ENCODE assay signal across 15 cellular contexts in genomic region chr10:8040651-8041050, GRCh38. TPM values are rescaled to one million over a fixed set of nuclear protein-coding genes. Genes with fewer than 3 reads are reported as not detected.
A peak's percentile ranks its signal among the peaks of the same experiment; 100 is the strongest.
DNase-seq lines count a peak whose midpoint lies in the region; ATAC-seq and TF ChIP-seq lines count a peak whose summit lies in the region.
"Had no signal": no experiment of that assay in that cellular context is flagged by ENCODE, and none has a peak within 500 bp of the region (broad histone marks: within the 10 kb centered on the region; RNA-seq: fewer than 3 reads in every experiment).

No MANE protein-coding gene starts in this region.

- DNase-seq in activated CD4-positive, alpha-beta memory T cell treated with anti-CD3 and anti-CD28 coated beads for 36 hours, result no peak
- DNase-seq in activated CD4-positive, alpha-beta memory T cell treated with anti-CD3 and anti-CD28 coated beads, Interleukin-2, amount 10 ng/mL, durations not matched to agents 7 days and 5 days, result no peak
- no peak for DNase-seq in CD4-positive, CD25-positive, alpha-beta regulatory T cell
- DNase-seq in left kidney (ENCODE audit: low read depth, low spot score) (peak; percentile 1), ascending aorta (ENCODE audit: low spot score in 2 of 2) (no peak), islet precursor cell (no peak)
- DNase-seq: ACHN; BE2C; C1 segment of cervical spinal cord; Caco-2; CD4-positive, alpha-beta T cell; GOT3; H7 had no signal

- no peak for TF ChIP-seq CTCF in HEK293 (tag by site-specific recombination; IDR thresholded peaks at IDR 0.05)
- TF ChIP-seq CTCF in ascending aorta (IDR thresholded peaks at IDR 0.05), result no peak

- POLR2A ChIA-PET in activated CD4-positive, alpha-beta memory T cell treated with anti-CD3 and anti-CD28 coated beads for 36 hours (lab: Charles Lee), result no interaction called here
- POLR2A ChIA-PET in activated CD4-positive, alpha-beta memory T cell treated with anti-CD3 and anti-CD28 coated beads, Interleukin-2, amount 10 ng/mL, durations not matched to agents 7 days and 5 days (lab: Charles Lee), result no interaction called here
- POLR2A ChIA-PET in HEK293 (lab: Yijun Ruan, JAX), result no interaction called here

- intact Hi-C loops in activated CD4-positive, alpha-beta memory T cell treated with anti-CD3 and anti-CD28 coated beads for 36 hours (cut with micrococcal nuclease), result loop anchor here (5.0 to 10.0 kb wide), 2 partner anchors 513 to 1986 kb away; no protein-coding TSS in a partner anchor
- intact Hi-C loops in ascending aorta (cut with DNase I), result no loop called here

- H3K27me3 ChIP-seq in CD4-positive, CD25-positive, alpha-beta regulatory T cell (ENCODE audit: control insufficient read depth, insufficient read depth, low read length), result peaks cover 56% of the 10 kb centered on the region
- H3K27me3 ChIP-seq in ascending aorta, result peaks cover 20% of the 10 kb centered on the region

- peaks cover 80% of the 10 kb centered on the region for H3K27me3 Mint-ChIP-seq in activated CD4-positive, alpha-beta memory T cell treated with anti-CD3 and anti-CD28 coated beads for 36 hours
- peaks cover 88% of the 10 kb centered on the region for H3K27me3 Mint-ChIP-seq in activated CD4-positive, alpha-beta memory T cell treated with anti-CD3 and anti-CD28 coated beads, Interleukin-2, amount 10 ng/mL, durations not matched to agents 7 days and 5 days
- H3K27me3 Mint-ChIP-seq in CD4-positive, CD25-positive, alpha-beta regulatory T cell, result peaks cover 94% of the 10 kb centered on the region

- H3K9me3 Mint-ChIP-seq in activated CD4-positive, alpha-beta memory T cell treated with anti-CD3 and anti-CD28 coated beads for 36 hours, result no peaks in the 10 kb centered on the region
- no peaks in the 10 kb centered on the region for H3K9me3 Mint-ChIP-seq in activated CD4-positive, alpha-beta memory T cell treated with anti-CD3 and anti-CD28 coated beads, Interleukin-2, amount 10 ng/mL, durations not matched to agents 7 days and 5 days
- peaks cover 1 to 15% (median 5%) of the 10 kb centered on the region in 7 donors for H3K9me3 Mint-ChIP-seq in CD4-positive, CD25-positive, alpha-beta regulatory T cell
- H3K9me3 Mint-ChIP-seq: CD4-positive, alpha-beta T cell had no signal

- H3K4me3 ChIP-seq in CD4-positive, CD25-positive, alpha-beta regulatory T cell (ENCODE audit: low read depth, low read length), result no peak overlapping the region
- no peak overlapping the region for H3K4me3 ChIP-seq in HEK293 (ENCODE audit: low read depth, low read length)
- no peak overlapping the region for H3K4me3 ChIP-seq in ascending aorta

- H3K36me3 ChIP-seq in CD4-positive, CD25-positive, alpha-beta regulatory T cell (ENCODE audit: control insufficient read depth, insufficient read depth, low read length), result no peaks in the 10 kb centered on the region
- H3K36me3 ChIP-seq in HEK293 (ENCODE audit: control insufficient read depth in 2 of 2, insufficient read depth in 1 of 2, low read length in 2 of 2), result no peaks in the 10 kb centered on the region
- no peaks in the 10 kb centered on the region for H3K36me3 ChIP-seq in ascending aorta
- H3K36me3 ChIP-seq: BE2C had no signal

- peak overlapping the region; percentile 13 for H3K27ac Mint-ChIP-seq in activated CD4-positive, alpha-beta memory T cell treated with anti-CD3 and anti-CD28 coated beads for 36 hours
- H3K27ac Mint-ChIP-seq in activated CD4-positive, alpha-beta memory T cell treated with anti-CD3 and anti-CD28 coated beads, Interleukin-2, amount 10 ng/mL, durations not matched to agents 7 days and 5 days, result no peak overlapping the region
- H3K27ac Mint-ChIP-seq in CD4-positive, CD25-positive, alpha-beta regulatory T cell, result peak overlapping the region in 2 of 3 donors; percentile 3 to 38

- no peak for ATAC-seq in CD4-positive, CD25-positive, alpha-beta regulatory T cell (ENCODE audit: low read depth in 2 of 2)
- ATAC-seq: HCT116 had no signal

- peaks cover 51% of the 10 kb centered on the region for H3K4me1 ChIP-seq in CD4-positive, CD25-positive, alpha-beta regulatory T cell (ENCODE audit: control insufficient read depth, insufficient read depth, low read length, poor library complexity, severe bottlenecking)
- H3K4me1 ChIP-seq in HEK293 (ENCODE audit: control insufficient read depth, insufficient read depth, low read length), result peaks cover 2% of the 10 kb centered on the region; the same call in 1 of the 2 replicates
- H3K4me1 ChIP-seq in ascending aorta, result peaks cover 0 to 13% of the 10 kb centered on the region in 2 donors

- H3K27ac ChIP-seq in CD4-positive, CD25-positive, alpha-beta regulatory T cell (ENCODE audit: insufficient read depth, low read length, poor library complexity, severe bottlenecking), result no peak overlapping the region
- H3K27ac ChIP-seq in HEK293 (ENCODE audit: extremely low read depth, low read depth, low read length) (no peak overlapping the region), ascending aorta (no peak overlapping the region)

- H3K4me1 Mint-ChIP-seq in activated CD4-positive, alpha-beta memory T cell treated with anti-CD3 and anti-CD28 coated beads for 36 hours (ENCODE audit: low read depth), result peaks cover 62% of the 10 kb centered on the region
- peaks cover 56% of the 10 kb centered on the region for H3K4me1 Mint-ChIP-seq in activated CD4-positive, alpha-beta memory T cell treated with anti-CD3 and anti-CD28 coated beads, Interleukin-2, amount 10 ng/mL, durations not matched to agents 7 days and 5 days
- peaks cover 18 to 59% (median 48%) of the 10 kb centered on the region in 4 donors for H3K4me1 Mint-ChIP-seq in CD4-positive, CD25-positive, alpha-beta regulatory T cell

- no peaks in the 10 kb centered on the region for H3K36me3 Mint-ChIP-seq in activated CD4-positive, alpha-beta memory T cell treated with anti-CD3 and anti-CD28 coated beads for 36 hours
- H3K36me3 Mint-ChIP-seq in activated CD4-positive, alpha-beta memory T cell treated with anti-CD3 and anti-CD28 coated beads, Interleukin-2, amount 10 ng/mL, durations not matched to agents 7 days and 5 days (ENCODE audit: low read depth), result peaks cover 20% of the 10 kb centered on the region
- H3K36me3 Mint-ChIP-seq in CD4-positive, CD25-positive, alpha-beta regulatory T cell, result no peaks in the 10 kb centered on the region

- CTCF ChIA-PET in activated CD4-positive, alpha-beta memory T cell treated with anti-CD3 and anti-CD28 coated beads for 36 hours (lab: Charles Lee), result no interaction called here
- CTCF ChIA-PET in activated CD4-positive, alpha-beta memory T cell treated with anti-CD3 and anti-CD28 coated beads, Interleukin-2, amount 10 ng/mL, durations not matched to agents 7 days and 5 days (lab: Charles Lee), result interaction anchor here (1.1 kb wide), 1 partner anchor 19 kb away, joined by 3 read pairs; no protein-coding TSS in a partner anchor
- CTCF ChIA-PET in HEK293 (lab: Yijun Ruan, JAX), result interaction anchor here (1.2 kb wide), 1 partner anchor 15 kb away, joined by 3 read pairs; no protein-coding TSS in a partner anchor

- no peaks in the 10 kb centered on the region for H3K9me3 ChIP-seq in CD4-positive, CD25-positive, alpha-beta regulatory T cell (ENCODE audit: control insufficient read depth in 2 of 2, low read length in 2 of 2)
- no peaks in the 10 kb centered on the region for H3K9me3 ChIP-seq in HEK293 (ENCODE audit: control insufficient read depth, insufficient read depth, low read depth, low read length)
- no peaks in the 10 kb centered on the region for H3K9me3 ChIP-seq in ascending aorta
- H3K9me3 ChIP-seq: BE2C, Caco-2 had no signal

- no peak overlapping the region for H3K4me3 Mint-ChIP-seq in activated CD4-positive, alpha-beta memory T cell treated with anti-CD3 and anti-CD28 coated beads for 36 hours
- H3K4me3 Mint-ChIP-seq in activated CD4-positive, alpha-beta memory T cell treated with anti-CD3 and anti-CD28 coated beads, Interleukin-2, amount 10 ng/mL, durations not matched to agents 7 days and 5 days, result no peak overlapping the region
- peak overlapping the region in 1 of 4 donors; percentile 56 for H3K4me3 Mint-ChIP-seq in CD4-positive, CD25-positive, alpha-beta regulatory T cell

TF ChIP-seq in HEK293, 187 proteins besides CTCF, POLR2A, EP300 and RAD21 (continues in another document):
- TF ChIP-seq TCF7L2 (IDR thresholded peaks at IDR 0.05; ENCODE audit: borderline replicate concordance, low read depth, low read length), result peak; percentile 60; the same call in 1 of the 2 replicates
- no peak for TF ChIP-seq ZNF549 (tag by site-specific recombination; IDR thresholded peaks at IDR 0.05)
- 0 out of 2 replicates have a peak, but pooled peaks have one; percentile 11 for TF ChIP-seq PRDM6 (tag by site-specific recombination; IDR thresholded peaks at IDR 0.05)
- TF ChIP-seq SCRT1 (tag by site-specific recombination; IDR thresholded peaks at IDR 0.05; ENCODE audit: borderline replicate concordance), result no peak

RNA-seq across cellular contexts. Expression of gene GATA3, which starts 13.8 kb away (rescaled TPM):
- total RNA-seq in activated CD4-positive, alpha-beta memory T cell treated with anti-CD3 and anti-CD28 coated beads for 36 hours, result 10 to 100 TPM; 46.3 to 47.4 TPM
- 100 to 1,000 TPM; 112 TPM for total RNA-seq in activated CD4-positive, alpha-beta memory T cell treated with anti-CD3 and anti-CD28 coated beads, Interleukin-2, amount 10 ng/mL, durations not matched to agents 7 days and 5 days
- total RNA-seq in CD4-positive, CD25-positive, alpha-beta regulatory T cell, result 182 TPM
- 10 to 100 TPM; 32.9 to 49.7 (median 42.5) TPM for polyA plus RNA-seq in CD4-positive, CD25-positive, alpha-beta regulatory T cell
- not detected for total RNA-seq in ascending aorta

Comparison
In these comparisons a context has a peak if more than half of its experiments do, and no peak if none do; other contexts are left out.
1. RNA of gene GATA3, which starts 13.8 kb away (total RNA-seq): 182 TPM in CD4-positive, CD25-positive, alpha-beta regulatory T cell (single experiment), 112 TPM in activated CD4-positive, alpha-beta memory T cell treated with anti-CD3 and anti-CD28 coated beads, Interleukin-2, amount 10 ng/mL, durations not matched to agents 7 days and 5 days and 46.3 to 47.4 TPM in activated CD4-positive, alpha-beta memory T cell treated with anti-CD3 and anti-CD28 coated beads for 36 hours; not detected in ascending aorta (single experiment); every median in the first group is over 10 times any median in the second.